ENCODE assay signal across 22 cellular contexts in genomic region chr2:152028182-152028862, GRCh38.
DNase-seq lines count a peak whose midpoint lies in the region; FAIRE-seq and TF ChIP-seq lines count a peak whose summit lies in the region.
"Had no signal": no experiment of that assay in that cellular context is flagged by ENCODE, and none has a peak within 500 bp of the region (broad histone marks: within the 10 kb centered on the region; RNA-seq: fewer than 3 reads in every experiment).

No MANE protein-coding gene starts in this region.

- no TSS peak for BruUV-seq in MCF 10A (replicated peaks; lab: Mats Ljungman, UMichigan)

- intact Hi-C loops in MCF 10A (cut with micrococcal nuclease): loop anchor here (10.0 kb wide), 5 partner anchors 204 to 574 kb away; partner anchors contain the start of gene ARL5A
- intact Hi-C loops in breast epithelium (cut with DNase I; ENCODE audit: low total_unique reads): no loop called here
- intact Hi-C loops in adrenal gland (cut with DNase I): loop anchor here in 1 of 2 donors (10.0 kb wide), 2 partner anchors 214 to 414 kb away; no protein-coding TSS in a partner anchor

- no peaks in the 10 kb centered on the region for H3K27me3 ChIP-seq in breast epithelium
- H3K27me3 ChIP-seq in adrenal gland: no peaks in the 10 kb centered on the region
- H3K27me3 ChIP-seq: BE2C, right atrium auricular region, stomach had no signal

- H3K27ac Mint-ChIP-seq in MCF 10A (ENCODE audit: low read depth, unreplicated experiment) (peak overlapping the region; percentile 32), osteocyte (ENCODE audit: unreplicated experiment) (no peak overlapping the region)
- H3K27ac Mint-ChIP-seq: activated CD4-positive, alpha-beta memory T cell treated with anti-CD3 and anti-CD28 coated beads for 36 hours; activated naive CD8-positive, alpha-beta T cell treated with anti-CD3 and anti-CD28 coated beads for 36 hours; activated T-cell treated with anti-CD3 and anti-CD28 coated beads, Interleukin-2, amount 50 U/mL, for 24 hours had no signal

- H3K4me1 ChIP-seq in breast epithelium (no peaks in the 10 kb centered on the region), adrenal gland (replicated peaks in 1 of 2) (no peaks in the 10 kb centered on the region)
- H3K4me1 ChIP-seq: BE2C, right atrium auricular region had no signal

- H3K4me1 Mint-ChIP-seq in MCF 10A (ENCODE audit: insufficient read depth, unreplicated experiment) (peaks cover 24% of the 10 kb centered on the region), osteocyte (ENCODE audit: unreplicated experiment) (peaks cover 19% of the 10 kb centered on the region)

- no peaks in the 10 kb centered on the region for H3K9me3 Mint-ChIP-seq in MCF 10A (ENCODE audit: unreplicated experiment)
- H3K9me3 Mint-ChIP-seq in osteocyte (ENCODE audit: unreplicated experiment): no peaks in the 10 kb centered on the region
- H3K9me3 Mint-ChIP-seq: activated CD4-positive, alpha-beta memory T cell treated with anti-CD3 and anti-CD28 coated beads for 36 hours; activated naive CD8-positive, alpha-beta T cell treated with anti-CD3 and anti-CD28 coated beads for 36 hours; activated T-cell treated with anti-CD3 and anti-CD28 coated beads, Interleukin-2, amount 50 U/mL, for 24 hours had no signal

- H3K4me3 Mint-ChIP-seq in MCF 10A (ENCODE audit: unreplicated experiment) (no peak overlapping the region), osteocyte (ENCODE audit: unreplicated experiment) (no peak overlapping the region)
- H3K4me3 Mint-ChIP-seq: activated CD4-positive, alpha-beta memory T cell treated with anti-CD3 and anti-CD28 coated beads for 36 hours; activated naive CD8-positive, alpha-beta T cell treated with anti-CD3 and anti-CD28 coated beads for 36 hours; activated T-cell treated with anti-CD3 and anti-CD28 coated beads, Interleukin-2, amount 50 U/mL, for 24 hours had no signal

- CTCF ChIA-PET in MCF 10A (lab: Yijun Ruan, JAX): interaction anchor here (0.5 to 4.5 kb wide), 8 partner anchors 8 to 659 kb away, joined by 3 to 32 read pairs (median 4); no protein-coding TSS in a partner anchor

- H3K4me3 ChIP-seq in breast epithelium (no peak overlapping the region), adrenal gland (no peak overlapping the region)
- H3K4me3 ChIP-seq: right atrium auricular region, stomach had no signal

- TF ChIP-seq CTCF in MCF 10A (IDR thresholded peaks at IDR 0.05; ENCODE audit: unreplicated experiment) (no peak), breast epithelium (IDR thresholded peaks at IDR 0.05) (no peak), GM13977 (IDR thresholded peaks at IDR 0.05; ENCODE audit: extremely low read depth, insufficient read depth, missing control alignments) (no peak), osteocyte (IDR thresholded peaks at IDR 0.05) (no peak), adrenal gland (IDR thresholded peaks at IDR 0.05) (no peak)

- H3K27ac ChIP-seq in breast epithelium (no peak overlapping the region), adrenal gland (no peak overlapping the region)
- H3K27ac ChIP-seq: right atrium auricular region, RWPE1, stomach had no signal

- in situ Hi-C loops in GM13977 (cut with MboI; ENCODE audit: low pct_unique_long_range_greater_than_20kb, low sequenced_read_pairs, unreplicated experiment): loop anchor here (10.0 to 25.0 kb wide), 2 partner anchors 414 to 434 kb away; no protein-coding TSS in a partner anchor

- WGBS in adrenal gland, 4 donors: 46 to 62% (median 55%) methylated on average over 5 of the region's 5 CpGs

- POLR2A ChIA-PET in MCF 10A (lab: Yijun Ruan, JAX): interaction anchor here (0.5 to 1.1 kb wide), 4 partner anchors 8 to 478 kb away, joined by 3 read pairs; no protein-coding TSS in a partner anchor

- H3K36me3 ChIP-seq in breast epithelium: no peaks in the 10 kb centered on the region
- H3K36me3 ChIP-seq in adrenal gland (replicated peaks in 1 of 2): no peaks in the 10 kb centered on the region
- H3K36me3 ChIP-seq: BE2C, right atrium auricular region, stomach had no signal

- TF ChIP-seq POLR2A in breast epithelium (IDR thresholded peaks at IDR 0.05) (no peak), adrenal gland (IDR thresholded peaks at IDR 0.05) (no peak)

- peak; percentile 8 for FAIRE-seq in endometrium (lab: Jason Lieb, UNC)
- FAIRE-seq: D721Med had no signal

- H3K36me3 Mint-ChIP-seq in MCF 10A (ENCODE audit: insufficient read depth, unreplicated experiment): no peaks in the 10 kb centered on the region
- no peaks in the 10 kb centered on the region for H3K36me3 Mint-ChIP-seq in osteocyte (ENCODE audit: unreplicated experiment)
- H3K36me3 Mint-ChIP-seq: activated CD4-positive, alpha-beta memory T cell treated with anti-CD3 and anti-CD28 coated beads for 36 hours; activated naive CD8-positive, alpha-beta T cell treated with anti-CD3 and anti-CD28 coated beads for 36 hours had no signal

- DNase-seq in MCF 10A (ENCODE audit: unreplicated experiment): peak; percentile 53
- no peak for DNase-seq in breast epithelium (ENCODE audit: low spot score in 2 of 2)
- DNase-seq in NCI-H446 treated with DMSO at 0.1 percent for 48 hours (lab: John Stamatoyannopoulos, UW): peak; percentile 7
- DNase-seq in stromal cell of bone marrow (ENCODE audit: low read depth): peak; percentile 28
- DNase-seq in GM13977 (ENCODE audit: low spot score): no peak
- no peak for DNase-seq in osteocyte (ENCODE audit: extremely low spot score, unreplicated experiment)
- DNase-seq in adrenal gland: no peak
- DNase-seq: 8988T; activated CD4-positive, alpha-beta memory T cell treated with anti-CD3 and anti-CD28 coated beads for 36 hours; activated naive CD8-positive, alpha-beta T cell treated with anti-CD3 and anti-CD28 coated beads for 36 hours; activated T-cell treated with anti-CD3 and anti-CD28 coated beads, Interleukin-2, amount 50 U/mL, for 24 hours; BE2C; effector CD4-positive, alpha-beta T cell; GF-D8; MV-4-11; NCI-H2107; NCI-H774; stomach had no signal

- H3K9me3 ChIP-seq in breast epithelium: no peaks in the 10 kb centered on the region
- H3K9me3 ChIP-seq in adrenal gland (replicated peaks in 1 of 3): no peaks in the 10 kb centered on the region
- H3K9me3 ChIP-seq: BE2C, right atrium auricular region, stomach had no signal

- H3K27me3 Mint-ChIP-seq in MCF 10A (ENCODE audit: insufficient read depth, unreplicated experiment) (no peaks in the 10 kb centered on the region), osteocyte (ENCODE audit: unreplicated experiment) (peaks cover 14% of the 10 kb centered on the region)
- H3K27me3 Mint-ChIP-seq: activated naive CD8-positive, alpha-beta T cell treated with anti-CD3 and anti-CD28 coated beads for 36 hours had no signal

Comparison
In these comparisons a context has a peak if more than half of its experiments do, and no peak if none do; other contexts are left out.
1. DNase-seq: peak in MCF 10A (single experiment), NCI-H446 treated with DMSO at 0.1 percent for 48 hours (single experiment) and stromal cell of bone marrow (single experiment); none in breast epithelium (0 of 2), GM13977 (single experiment), osteocyte (single experiment) and adrenal gland (0 of 7).